Comparison of ENCODE assay signal across 8 cellular contexts in the genomic region with DNA sequence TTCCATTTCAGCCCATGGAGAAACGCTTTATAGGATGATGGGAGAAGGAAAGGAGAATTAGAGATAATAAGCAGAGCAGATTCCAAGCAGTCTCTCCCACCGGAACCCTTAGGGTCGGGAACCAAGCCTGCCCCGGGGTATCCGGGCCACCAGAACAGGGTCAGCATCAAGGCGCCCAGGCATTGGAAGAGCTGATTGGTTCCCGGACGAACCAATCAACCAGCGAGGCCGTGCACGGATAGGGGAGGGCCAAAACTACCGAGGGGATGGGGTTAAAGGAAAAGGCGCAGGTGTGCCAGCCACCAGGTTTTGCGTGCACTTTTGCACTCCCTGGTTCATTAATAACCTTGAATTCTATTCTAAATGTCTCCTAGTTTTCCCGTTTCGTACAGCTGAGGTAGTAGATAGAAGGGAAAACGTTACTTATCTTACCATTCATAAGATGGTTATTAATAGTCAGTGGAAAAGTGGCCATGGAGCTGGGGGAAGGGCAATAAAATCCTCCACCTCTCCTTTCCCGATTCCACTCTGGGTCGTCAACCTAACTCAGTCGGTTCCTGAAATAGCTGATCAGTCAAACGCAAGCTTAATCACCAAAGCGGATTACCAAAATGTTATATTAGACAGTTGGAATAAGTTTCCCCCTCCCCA. TPM values are rescaled to one million over a fixed set of nuclear protein-coding genes. Genes with fewer than 3 reads are reported as not detected.
DNase-seq lines count a peak whose midpoint lies in the region; ATAC-seq and TF ChIP-seq lines count a peak whose summit lies in the region.

No MANE protein-coding gene starts in this region.

- TF ChIP-seq CTCF in body of pancreas (IDR thresholded peaks at IDR 0.05): no peak

- no peaks in the 10 kb centered on the region for H3K36me3 ChIP-seq in body of pancreas (replicated peaks in 1 of 2; ENCODE audit: insufficient read depth in 1 of 2, low read depth in 2 of 2)

- no peaks in the 10 kb centered on the region for H3K27me3 ChIP-seq in body of pancreas

- DNase-seq in ELF-1 (ENCODE audit: low read depth, low spot score): peak; percentile 78
- peak; percentile 54 for DNase-seq in NCI-H2029 treated with DMSO at 0.1 percent for 48 hours (lab: John Stamatoyannopoulos, UW)
- DNase-seq in body of pancreas: peak; percentile 26 to 56 (median 40)
- peak; percentile 81 for DNase-seq in iPS-NIHi7 (ENCODE audit: extremely low spot score)
- no peak for DNase-seq in skeletal muscle cell (ENCODE audit: low read depth)
- DNase-seq in D341Med (ENCODE audit: low spot score): no peak

- peak in 1 of 3 donors; percentile 9 for TF ChIP-seq POLR2A in body of pancreas (IDR thresholded peaks at IDR 0.05)

- ATAC-seq in body of pancreas (peak; percentile 33), GM19455 (IDR thresholded peaks at IDR 0.05; ENCODE audit: unreplicated experiment) (no peak), GM21825 (IDR thresholded peaks at IDR 0.05; ENCODE audit: unreplicated experiment) (no peak)

- no peaks in the 10 kb centered on the region for H3K9me3 ChIP-seq in body of pancreas

- intact Hi-C loops in body of pancreas (cut with DNase I): no loop called here

- peaks cover 19% of the 10 kb centered on the region for H3K4me1 ChIP-seq in body of pancreas

- H3K4me3 ChIP-seq in body of pancreas: peak overlapping the region; percentile 43 to 89
- peak overlapping the region; percentile 62 for H3K4me3 ChIP-seq in skeletal muscle cell (ENCODE audit: low read depth, low read length)

- H3K27ac ChIP-seq in body of pancreas: peak overlapping the region in 3 of 4 donors; percentile 69 to 77 (median 70)

- WGBS in body of pancreas, 2 donors: 0 to 1% methylated on average over 22 of the region's 22 CpGs

RNA-seq across cellular contexts. Expression of gene PPM1H, which starts 1.6 kb away (rescaled TPM):
- total RNA-seq in body of pancreas: 1 to 10 TPM; 4.9 to 6.3 TPM

Comparison
In these comparisons a context has a peak if more than half of its experiments do, and no peak if none do; other contexts are left out.
1. DNase-seq: peak in ELF-1 (single experiment), NCI-H2029 treated with DMSO at 0.1 percent for 48 hours (single experiment), body of pancreas (4 of 4) and iPS-NIHi7 (single experiment); none in skeletal muscle cell (single experiment) and D341Med (single experiment).